8 cellular contexts compared by ENCODE assay signal in genomic region chr1:219460561-219461511, GRCh38.
DNase-seq lines count a peak whose midpoint lies in the region; ATAC-seq and TF ChIP-seq lines count a peak whose summit lies in the region.

No MANE protein-coding gene starts in this region.

- 41 to 68% (median 51%) methylated on average over 8 of the region's 8 CpGs for WGBS in adrenal gland, 4 donors

- H3K4me3 ChIP-seq in adrenal gland = no peak overlapping the region

- TF ChIP-seq CTCF in GM10266 (IDR thresholded peaks at IDR 0.05; ENCODE audit: control insufficient read depth, insufficient read depth, low read depth, missing control alignments) = no peak
- no peak for TF ChIP-seq CTCF in adrenal gland (IDR thresholded peaks at IDR 0.05)

- no peak for TF ChIP-seq POLR2A in adrenal gland (IDR thresholded peaks at IDR 0.05)

- H3K27ac ChIP-seq in adrenal gland = peak overlapping the region in 2 of 5 donors; percentile 21 to 75

- H3K4me1 ChIP-seq in adrenal gland (replicated peaks in 1 of 2) = no peaks in the 10 kb centered on the region

- H3K9me3 ChIP-seq in adrenal gland (replicated peaks in 1 of 3) = no peaks in the 10 kb centered on the region

- peak; percentile 89 for ATAC-seq in GM21717 (IDR thresholded peaks at IDR 0.05; ENCODE audit: unreplicated experiment)

- DNase-seq in GM10266 (ENCODE audit: extremely low spot score) (peak; percentile 50), Kasumi-1 (lab: John Stamatoyannopoulos, UW) (peak; percentile 73 to 85), globus pallidus (ENCODE audit: low spot score) (peak; percentile 45), islet precursor cell (no peak), adrenal gland (no peak), NCI-H187 (lab: John Stamatoyannopoulos, UW) (no peak)
- no peak for DNase-seq in stimulated activated CD4-positive, alpha-beta T cell treated with anti-CD3 and anti-CD28 coated beads, Interleukin-4, amount 100 ng/mL, for 4 hours

- H3K36me3 ChIP-seq in adrenal gland (replicated peaks in 1 of 2) = no peaks in the 10 kb centered on the region

- intact Hi-C loops in adrenal gland (cut with DNase I) = no loop called here

- H3K27me3 ChIP-seq in adrenal gland = no peaks in the 10 kb centered on the region

Comparison
In these comparisons a context has a peak if more than half of its experiments do, and no peak if none do; other contexts are left out.
1. DNase-seq: peak in GM10266 (single experiment), Kasumi-1 (2 of 2) and globus pallidus (single experiment); none in islet precursor cell (single experiment), adrenal gland (0 of 7), stimulated activated CD4-positive, alpha-beta T cell treated with anti-CD3 and anti-CD28 coated beads, Interleukin-4, amount 100 ng/mL, for 4 hours (0 of 2) and NCI-H187 (0 of 2).